18 cellular contexts compared by ENCODE assay signal in the genomic region with DNA sequence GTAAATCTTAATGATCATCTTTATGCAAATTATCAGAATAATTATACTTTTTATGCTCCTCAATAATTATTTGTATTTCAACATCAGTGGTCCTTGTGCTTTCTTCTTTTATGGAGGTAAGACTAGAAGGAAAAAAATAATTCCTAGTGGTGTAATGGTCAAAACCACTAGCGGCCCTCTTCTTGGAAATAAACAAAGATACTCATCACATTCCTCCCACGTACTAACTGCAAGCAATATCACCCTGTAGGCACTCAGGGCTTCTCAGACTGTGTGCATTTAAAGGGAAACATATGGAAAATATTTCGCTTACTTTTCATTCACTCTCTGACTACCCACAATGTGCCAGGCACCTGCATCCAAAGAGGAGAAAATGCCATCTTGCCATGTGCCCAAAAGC.
"Had no signal": no experiment of that assay in that cellular context is flagged by ENCODE, and none has a peak within 500 bp of the region (broad histone marks: within the 10 kb centered on the region; RNA-seq: fewer than 3 reads in every experiment).

No MANE protein-coding gene starts in this region.

- H3K36me3 ChIP-seq: MG63 had no signal

- H3K27me3 ChIP-seq: MG63 had no signal

- H3K4me3 ChIP-seq: MG63 had no signal

- H3K9me3 ChIP-seq: MG63, SK-N-SH had no signal

- H3K27ac ChIP-seq: RWPE1 had no signal

- DNase-seq: Karpas-422, KG1, MG63, NCI-H1092, NCI-H1105 treated with DMSO at 0.1 percent for 48 hours, NCI-H1417 treated with DMSO at 0.1 percent for 48 hours, NCI-H1694 treated with DMSO at 0.1 percent for 48 hours, NCI-H1930, NCI-H2081, NCI-H2107, NCI-H2227 treated with DMSO at 0.1 percent for 48 hours, NCI-H524, NCI-H526 treated with DMSO at 0.1 percent for 48 hours, NCI-H774, PC-3, SHP77, SK-N-SH had no signal
